18 cellular contexts compared by ENCODE assay signal in the genomic region with DNA sequence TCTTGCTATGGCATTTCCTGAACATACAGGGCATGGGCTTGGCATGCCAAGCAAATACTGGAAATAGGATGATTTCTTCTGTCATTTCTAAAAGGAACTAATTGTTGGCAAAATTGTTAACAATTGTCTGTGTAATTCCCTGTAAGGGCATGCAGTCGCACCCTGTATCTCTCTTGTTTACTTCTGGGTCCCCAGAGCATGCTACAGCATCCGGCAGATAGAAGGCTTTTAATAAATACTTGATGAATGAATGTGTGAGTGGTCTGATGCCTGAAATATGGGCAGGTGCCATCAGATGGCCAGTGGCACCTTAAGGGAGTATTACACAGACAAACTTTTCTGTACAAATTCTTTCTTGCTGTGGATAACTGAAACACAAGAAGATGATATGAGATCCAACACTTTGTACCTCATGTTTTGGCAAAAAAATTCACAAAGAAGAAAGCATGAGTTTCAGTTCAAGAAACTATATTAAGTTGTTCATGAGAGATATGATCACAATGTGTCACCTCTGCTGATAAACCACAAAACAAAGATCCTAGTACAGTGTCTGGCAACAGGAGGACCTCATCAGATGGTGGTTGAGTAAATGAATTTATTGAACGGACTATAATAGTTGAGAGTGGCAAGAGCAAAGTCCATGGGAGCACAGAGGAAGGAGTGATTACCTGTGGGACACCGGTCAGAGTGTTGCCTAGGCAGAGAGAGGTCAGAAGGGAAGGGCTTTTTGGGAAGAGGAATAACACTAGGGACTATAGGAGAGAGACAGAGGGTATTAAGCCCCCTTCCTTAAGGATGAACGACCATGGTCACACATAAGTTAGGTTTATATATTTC.
DNase-seq lines count a peak whose midpoint lies in the region; ATAC-seq and TF ChIP-seq lines count a peak whose summit lies in the region.
"Had no signal": no experiment of that assay in that cellular context is flagged by ENCODE, and none has a peak within 500 bp of the region (broad histone marks: within the 10 kb centered on the region; RNA-seq: fewer than 3 reads in every experiment).

No MANE protein-coding gene starts in this region.

- H3K9me3 ChIP-seq in Peyer's patch = no peaks in the 10 kb centered on the region
- no peaks in the 10 kb centered on the region for H3K9me3 ChIP-seq in neuronal stem cell (replicated peaks in 1 of 2; ENCODE audit: control insufficient read depth in 2 of 2, insufficient read depth in 1 of 2, low read depth in 1 of 2, low read length in 2 of 2)
- no peaks in the 10 kb centered on the region for H3K9me3 ChIP-seq in upper lobe of left lung
- H3K9me3 ChIP-seq: A549 had no signal

- H3K4me1 Mint-ChIP-seq in stimulated activated naive CD8-positive, alpha-beta T cell treated with anti-CD3 and anti-CD28 coated beads, Interleukin-15, amount 100 ng/mL, for 72 hours = peaks cover 17% of the 10 kb centered on the region

- H2AK5ac ChIP-seq in neuronal stem cell (ENCODE audit: low read depth, low read length) = no peak overlapping the region

- H3K9me3 Mint-ChIP-seq in stimulated activated naive CD8-positive, alpha-beta T cell treated with anti-CD3 and anti-CD28 coated beads, Interleukin-15, amount 100 ng/mL, for 72 hours = no peaks in the 10 kb centered on the region

- no peaks in the 10 kb centered on the region for H3K36me3 ChIP-seq in Peyer's patch
- no peaks in the 10 kb centered on the region for H3K36me3 ChIP-seq in neuronal stem cell (replicated peaks in 1 of 2; ENCODE audit: control insufficient read depth in 2 of 2, insufficient read depth in 2 of 2, low read length in 2 of 2)
- no peaks in the 10 kb centered on the region for H3K36me3 ChIP-seq in upper lobe of left lung

- H3K4me1 ChIP-seq in Peyer's patch = peaks cover 0 to 22% (median 0%) of the 10 kb centered on the region in 4 donors
- no peaks in the 10 kb centered on the region for H3K4me1 ChIP-seq in neuronal stem cell (ENCODE audit: control insufficient read depth in 2 of 2, insufficient read depth in 1 of 2, low read depth in 1 of 2, low read length in 2 of 2)
- H3K4me1 ChIP-seq in upper lobe of left lung = no peaks in the 10 kb centered on the region
- H3K4me1 ChIP-seq: A549 had no signal

- WGBS in neuronal stem cell (ENCODE audit: extremely low coverage in 2 of 2, insufficient read length in 2 of 2, insufficient replicate concordance in 1 of 2), 2 donors = no CpG with 5 or more reads among the region's 5 CpGs
- 69 to 72% methylated on average over 5 of the region's 5 CpGs for WGBS in upper lobe of left lung, 2 donors

- H3K27me3 Mint-ChIP-seq in stimulated activated naive CD8-positive, alpha-beta T cell treated with anti-CD3 and anti-CD28 coated beads, Interleukin-15, amount 100 ng/mL, for 72 hours = peaks cover 30% of the 10 kb centered on the region

- DNase-seq in stimulated activated naive CD8-positive, alpha-beta T cell treated with anti-CD3 and anti-CD28 coated beads, Interleukin-15, amount 100 ng/mL, for 72 hours = no peak
- DNase-seq in stimulated activated naive CD8-positive, alpha-beta T cell treated with anti-CD3 and anti-CD28 coated beads, Interleukin-15, Interleukin-2, amounts not matched to agents 100 U/mL and 50 U/mL, for 24 hours = no peak
- peak in 1 of 3 donors; percentile 74 for DNase-seq in Peyer's patch
- DNase-seq in left colon = peak; percentile 29 to 67
- DNase-seq in neuronal stem cell (ENCODE audit: low spot score) = no peak
- DNase-seq in GM10266 (ENCODE audit: extremely low spot score) = no peak
- no peak for DNase-seq in upper lobe of left lung
- DNase-seq: Calu3, DMS79, GDM1, HCEC 1CT, NCI-H1436 treated with DMSO at 0.1 percent for 48 hours, NCI-H2081, NCI-H510A treated with DMSO at 0.1 percent for 48 hours, RPMI8226 had no signal

- H3K27me3 ChIP-seq in Peyer's patch (no peaks in the 10 kb centered on the region), neuronal stem cell (ENCODE audit: control insufficient read depth in 3 of 3, insufficient read depth in 3 of 3, low read depth in 1 of 3, low read length in 3 of 3) (no peaks in the 10 kb centered on the region), upper lobe of left lung (no peaks in the 10 kb centered on the region)

- no peak for TF ChIP-seq CTCF in Peyer's patch (IDR thresholded peaks at IDR 0.05)
- TF ChIP-seq CTCF in GM10266 (IDR thresholded peaks at IDR 0.05; ENCODE audit: control insufficient read depth, insufficient read depth, low read depth, missing control alignments) = no peak
- TF ChIP-seq CTCF in upper lobe of left lung (IDR thresholded peaks at IDR 0.05) = no peak

- intact Hi-C loops in left colon (cut with DNase I, micrococcal nuclease) = no loop called here

- H4K91ac ChIP-seq in neuronal stem cell (ENCODE audit: low read depth, low read length, poor library complexity) = no peak overlapping the region

- H3K18ac ChIP-seq in neuronal stem cell (ENCODE audit: low read length) = no peak overlapping the region

- no peak overlapping the region for H2BK15ac ChIP-seq in neuronal stem cell (ENCODE audit: low read length)

- no peak overlapping the region for H3K4me2 ChIP-seq in neuronal stem cell (ENCODE audit: insufficient read depth, low read length, poor library complexity, severe bottlenecking)
- H3K4me2 ChIP-seq: A549 had no signal

- H3K4ac ChIP-seq in neuronal stem cell (ENCODE audit: low read length) = no peak overlapping the region

- H3K4me3 ChIP-seq in Peyer's patch (peak overlapping the region in 1 of 4 donors; percentile 9), neuronal stem cell (ENCODE audit: low read length in 2 of 2) (no peak overlapping the region), upper lobe of left lung (no peak overlapping the region)
- H3K4me3 ChIP-seq: A549 had no signal

- H3K27ac Mint-ChIP-seq in stimulated activated naive CD8-positive, alpha-beta T cell treated with anti-CD3 and anti-CD28 coated beads, Interleukin-15, amount 100 ng/mL, for 72 hours = peak overlapping the region; percentile 22 to 78
- H3K27ac Mint-ChIP-seq: CD4-positive, CD25-positive, alpha-beta regulatory T cell had no signal

- H3K9ac ChIP-seq in neuronal stem cell (ENCODE audit: low read depth, low read length, poor library complexity) = no peak overlapping the region

- peak in 1 of 2 donors; percentile 7 for TF ChIP-seq POLR2A in Peyer's patch (IDR thresholded peaks at IDR 0.05)
- no peak for TF ChIP-seq POLR2A in upper lobe of left lung (IDR thresholded peaks at IDR 0.05)

- H3K4me3 Mint-ChIP-seq in stimulated activated naive CD8-positive, alpha-beta T cell treated with anti-CD3 and anti-CD28 coated beads, Interleukin-15, amount 100 ng/mL, for 72 hours = no peak overlapping the region
- H3K4me3 Mint-ChIP-seq: CD4-positive, CD25-positive, alpha-beta regulatory T cell had no signal

- H2BK120ac ChIP-seq in neuronal stem cell (ENCODE audit: low read depth, low read length) = no peak overlapping the region

- no peak overlapping the region for H2BK12ac ChIP-seq in neuronal stem cell (ENCODE audit: low read length)

- no peak for ATAC-seq in stimulated activated naive CD8-positive, alpha-beta T cell treated with anti-CD3 and anti-CD28 coated beads, Interleukin-15, amount 100 ng/mL, for 72 hours
- no peak for ATAC-seq in stimulated activated naive CD8-positive, alpha-beta T cell treated with anti-CD3 and anti-CD28 coated beads, Interleukin-15, Interleukin-2, amounts not matched to agents 100 U/mL and 50 U/mL, for 24 hours
- peak; percentile 77 for ATAC-seq in left colon
- no peak for ATAC-seq in upper lobe of left lung (ENCODE audit: low FRiP score in 2 of 2)
- no peak for ATAC-seq in HG03095 (IDR thresholded peaks at IDR 0.05; ENCODE audit: unreplicated experiment)
- ATAC-seq: A549 had no signal

- no peak overlapping the region for H3K23ac ChIP-seq in neuronal stem cell (ENCODE audit: low read depth, low read length, poor library complexity)

- peak overlapping the region in 3 of 4 donors; percentile 51 to 83 (median 61) for H3K27ac ChIP-seq in Peyer's patch
- H3K27ac ChIP-seq in neuronal stem cell (replicated peaks; ENCODE audit: low read length) = no peak overlapping the region
- no peak overlapping the region for H3K27ac ChIP-seq in upper lobe of left lung
- H3K27ac ChIP-seq: A549 had no signal

- no peak overlapping the region for H3K14ac ChIP-seq in neuronal stem cell (ENCODE audit: low read length)

- H2AFZ ChIP-seq in neuronal stem cell (ENCODE audit: low read length) = no peak overlapping the region

- H4K8ac ChIP-seq in neuronal stem cell (ENCODE audit: low read depth, low read length) = no peak overlapping the region

- no peaks in the 10 kb centered on the region for H3K79me1 ChIP-seq in neuronal stem cell (ENCODE audit: low read depth, low read length)

- no peak for TF ChIP-seq EP300 in upper lobe of left lung (IDR thresholded peaks at IDR 0.05)

- no peak overlapping the region for H2BK5ac ChIP-seq in neuronal stem cell (ENCODE audit: low read length)

Comparison
In these comparisons a context has a peak if more than half of its experiments do, and no peak if none do; other contexts are left out.
1. DNase-seq: peak in left colon (2 of 2); none in stimulated activated naive CD8-positive, alpha-beta T cell treated with anti-CD3 and anti-CD28 coated beads, Interleukin-15, amount 100 ng/mL, for 72 hours (0 of 2), stimulated activated naive CD8-positive, alpha-beta T cell treated with anti-CD3 and anti-CD28 coated beads, Interleukin-15, Interleukin-2, amounts not matched to agents 100 U/mL and 50 U/mL, for 24 hours (single experiment), neuronal stem cell (single experiment), GM10266 (single experiment) and upper lobe of left lung (0 of 2).
2. H3K27ac ChIP-seq: peak in Peyer's patch (3 of 4); none in neuronal stem cell (single experiment) and upper lobe of left lung (0 of 4).